19 cellular contexts compared by ENCODE assay signal in the genomic region with DNA sequence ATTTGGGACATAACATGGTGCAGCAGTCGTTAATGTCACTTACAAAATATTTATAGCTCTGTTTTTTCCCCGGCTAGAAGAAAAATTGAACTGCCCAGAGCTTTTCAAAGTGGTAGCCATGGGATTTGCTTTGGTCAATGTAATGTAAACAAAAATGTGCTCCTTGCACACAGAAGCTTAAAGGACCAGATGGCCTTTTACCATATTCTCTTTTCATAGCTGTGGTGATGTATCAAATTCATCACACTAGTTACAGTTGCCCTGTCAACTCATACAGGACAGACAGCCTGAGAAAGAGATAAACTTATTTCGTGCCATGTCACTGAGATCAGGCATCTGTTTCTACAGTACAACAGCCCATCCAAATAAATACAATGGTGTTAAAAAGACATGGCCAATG.
"Had no signal": no experiment of that assay in that cellular context is flagged by ENCODE, and none has a peak within 500 bp of the region (broad histone marks: within the 10 kb centered on the region; RNA-seq: fewer than 3 reads in every experiment).

No MANE protein-coding gene starts in this region.

- H3K9me3 ChIP-seq: sigmoid colon, thoracic aorta, upper lobe of left lung had no signal

- H3K27ac ChIP-seq: dorsolateral prefrontal cortex, epithelial cell of prostate, hepatocyte, sigmoid colon, spleen, thoracic aorta, upper lobe of left lung had no signal

- H3K4me1 ChIP-seq: sigmoid colon, spleen, upper lobe of left lung had no signal

- H3K36me3 ChIP-seq: sigmoid colon, spleen, thoracic aorta, upper lobe of left lung had no signal

- H3K4me3 ChIP-seq: dorsolateral prefrontal cortex, hepatocyte, lung, sigmoid colon, spleen, thoracic aorta, upper lobe of left lung had no signal

- DNase-seq: activated B cell treated with CpG ODN at 0.5 μM for 24 hours; activated CD4-positive, alpha-beta memory T cell treated with anti-CD3 and anti-CD28 coated beads, Interleukin-2, amount 10 ng/mL, durations not matched to agents 7 days and 5 days; activated CD4-positive, alpha-beta T cell treated with anti-CD3 and anti-CD28 coated beads for 48 hours; activated CD8-positive, alpha-beta memory T cell treated with anti-CD3 and anti-CD28 coated beads, Interleukin-2, amount 10 ng/mL, durations not matched to agents 7 days and 5 days; activated naive CD8-positive, alpha-beta T cell treated with anti-CD3 and anti-CD28 coated beads, Interleukin-2, amount 10 ng/mL, durations not matched to agents 7 days and 5 days; amygdala; dorsolateral prefrontal cortex; foreskin fibroblast; islet precursor cell; occipital lobe; posterior cingulate gyrus; sigmoid colon; spleen; stimulated activated naive B cell treated with anti-CD40 and anti-IgM and Interleukin-4, amounts not matched to agents 10 μg/mL and 1 μg/mL and 100 μg/mL, for 72 hours; upper lobe of left lung had no signal

- H3K27me3 ChIP-seq: dorsolateral prefrontal cortex, hepatocyte, sigmoid colon, spleen, upper lobe of left lung had no signal
